In genomic region chr7:74049997-74050798, GRCh38 we compare ENCODE assay signal across 31 cellular contexts. TPM values are rescaled to one million over a fixed set of nuclear protein-coding genes. Genes with fewer than 3 reads are reported as not detected.
"Had no signal": no experiment of that assay in that cellular context is flagged by ENCODE, and none has a peak within 500 bp of the region (broad histone marks: within the 10 kb centered on the region; RNA-seq: fewer than 3 reads in every experiment).

No MANE protein-coding gene starts in this region.

- H3K4me3 ChIP-seq: heart right ventricle, left lung, lower lobe of right lung, neural progenitor cell, ovary, right atrium auricular region, skin epidermis, stomach, testis, thyroid gland, transverse colon, upper lobe of left lung had no signal

- H3K36me3 ChIP-seq: neural progenitor cell, neutrophil, ovary, thyroid gland, transverse colon had no signal

- ATAC-seq: left colon; natural killer cell; stimulated activated naive B cell treated with anti-CD40 and anti-IgM and Interleukin-4, amounts not matched to agents 10 μg/mL and 1 μg/mL and 100 μg/mL, for 72 hours; stimulated activated naive CD8-positive, alpha-beta T cell treated with anti-CD3 and anti-CD28 coated beads, Interleukin-15, Interleukin-2, amounts not matched to agents 100 U/mL and 50 U/mL, for 24 hours had no signal

- H3K27me3 ChIP-seq: heart right ventricle, left lung, neural progenitor cell, neutrophil, ovary, right atrium auricular region, stomach, testis, thyroid gland, transverse colon, upper lobe of left lung had no signal

- H2AFZ ChIP-seq: neural progenitor cell had no signal

- H3K4me2 ChIP-seq: neural progenitor cell had no signal

- H3K9me3 ChIP-seq: heart right ventricle, left lung, lower lobe of right lung, neutrophil, ovary, right atrium auricular region, stomach, testis, thyroid gland, transverse colon, upper lobe of left lung had no signal

- H3K4me1 ChIP-seq: left lung, neural progenitor cell, right atrium auricular region had no signal

- H3K9ac ChIP-seq: neural progenitor cell had no signal

- DNase-seq: heart right ventricle; hippocampal formation; immature natural killer cell; left colon; mammary epithelial cell; mesenchymal stem cell; naive B cell; natural killer cell; nephron progenitor cell; occipital lobe; stimulated activated CD4-positive, alpha-beta T cell treated with anti-CD3 and anti-CD28 coated beads, Interleukin-12 subunit alpha, Interleukin-12 subunit beta, amount 100 ng/mL, for 4 hours; stimulated activated CD4-positive, alpha-beta T cell treated with anti-CD3 and anti-CD28 coated beads, Interleukin-15, amount 100 ng/mL, for 24 hours; stimulated activated CD4-positive, alpha-beta T cell treated with anti-CD3 and anti-CD28 coated beads, Interleukin-2, amount 100 ng/mL, for 24 hours; stimulated activated CD4-positive, alpha-beta T cell treated with anti-CD3 and anti-CD28 coated beads, Interleukin-4, amount 100 ng/mL, for 1 hour; stimulated activated naive B cell treated with anti-CD40 and anti-IgM and Interleukin-4, amounts not matched to agents 10 μg/mL and 1 μg/mL and 100 μg/mL, for 72 hours; stimulated activated naive CD8-positive, alpha-beta T cell treated with anti-CD3 and anti-CD28 coated beads, Interleukin-15, Interleukin-2, amounts not matched to agents 100 U/mL and 50 U/mL, for 24 hours; stomach; thyroid gland; transverse colon; upper lobe of left lung had no signal

- FAIRE-seq: islet of Langerhans, kidney had no signal

- H3K27ac ChIP-seq: left lung, neural progenitor cell, neutrophil, ovary, right atrium auricular region, skin epidermis, stomach, testis, thyroid gland, transverse colon had no signal

RNA-seq across cellular contexts. Expression of gene ELN, which starts 22.2 kb away (rescaled TPM):
- total RNA-seq: mononuclear cell had no signal
- polyA plus RNA-seq: immature natural killer cell, mammary epithelial cell had no signal
